Comparison of ENCODE assay signal across 19 cellular contexts in the genomic region with DNA sequence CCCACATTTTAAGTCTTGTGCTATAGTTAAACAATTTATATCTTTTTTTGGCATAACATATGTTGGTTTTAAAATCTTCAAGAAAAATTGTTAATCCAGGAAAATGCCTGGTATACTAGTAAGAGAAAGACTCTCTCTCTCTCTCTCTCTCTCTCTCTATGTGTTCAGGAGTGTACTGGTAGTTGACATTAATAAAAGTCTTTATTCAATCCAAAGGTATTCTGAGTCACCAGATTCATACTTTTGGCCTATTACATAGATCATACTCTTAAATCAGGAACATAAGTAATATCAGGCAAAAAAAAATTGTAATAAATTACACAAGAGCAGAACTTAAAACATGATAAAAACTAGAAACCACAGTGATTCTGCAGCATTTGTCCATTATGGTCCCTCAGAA.
"Had no signal": no experiment of that assay in that cellular context is flagged by ENCODE, and none has a peak within 500 bp of the region (broad histone marks: within the 10 kb centered on the region; RNA-seq: fewer than 3 reads in every experiment).

No MANE protein-coding gene starts in this region.

- H3K9ac ChIP-seq: KMS-11 had no signal

- H3K27ac ChIP-seq: KMS-11, Peyer's patch, SJSA1 had no signal

- H3K4me3 ChIP-seq: Peyer's patch, SJSA1 had no signal

- H3K27me3 ChIP-seq: Peyer's patch, SJSA1 had no signal

- DNase-seq: Karpas-422, MM.1S, MV-4-11, NCI-H1092, NCI-H1105, NCI-H1417 treated with DMSO at 0.1 percent for 48 hours, NCI-H1694 treated with DMSO at 0.1 percent for 48 hours, NCI-H2171 treated with DMSO at 0.1 percent for 48 hours, NCI-H2227 treated with DMSO at 0.1 percent for 48 hours, NCI-H446, NCI-H526 treated with DMSO at 0.1 percent for 48 hours, Peyer's patch, Right ventricle myocardium superior, RPMI8226, SHP77 treated with DMSO at 0.1 percent for 48 hours, SW 1271, T-helper 1 cell had no signal

- H3K9me3 ChIP-seq: Peyer's patch, SJSA1 had no signal

- H3K36me3 ChIP-seq: Peyer's patch, SJSA1 had no signal

- H3K4me2 ChIP-seq: KMS-11 had no signal

- H3K4me1 ChIP-seq: Peyer's patch, SJSA1 had no signal
